9 cellular contexts compared by ENCODE assay signal in genomic region chr2:165778653-165779451, GRCh38. TPM values are rescaled to one million over a fixed set of nuclear protein-coding genes. Genes with fewer than 3 reads are reported as not detected.
DNase-seq lines count a peak whose midpoint lies in the region; ATAC-seq, FAIRE-seq and TF ChIP-seq lines count a peak whose summit lies in the region.
"Had no signal": no experiment of that assay in that cellular context is flagged by ENCODE, and none has a peak within 500 bp of the region (broad histone marks: within the 10 kb centered on the region; RNA-seq: fewer than 3 reads in every experiment).

No MANE protein-coding gene starts in this region.

- TF ChIP-seq EP300 in A549 (IDR thresholded peaks at IDR 0.05): no peak
- TF ChIP-seq EP300 in ovary (IDR thresholded peaks at IDR 0.05): no peak

- H3K27me3 ChIP-seq in GM06990 (replicated peaks; ENCODE audit: control insufficient read depth, insufficient read depth, low read length) (no peaks in the 10 kb centered on the region), fibroblast of lung (ENCODE audit: control insufficient read depth, insufficient read depth, low read length) (no peaks in the 10 kb centered on the region), ovary (no peaks in the 10 kb centered on the region)

- H3K36me3 ChIP-seq in GM06990 (ENCODE audit: control insufficient read depth, insufficient read depth, low read length): no peaks in the 10 kb centered on the region
- no peaks in the 10 kb centered on the region for H3K36me3 ChIP-seq in fibroblast of lung (ENCODE audit: control insufficient read depth, insufficient read depth, low read length)
- no peaks in the 10 kb centered on the region for H3K36me3 ChIP-seq in ovary

- POLR2A ChIA-PET in A549 (lab: Yijun Ruan, JAX): no interaction called here

- DNase-seq in A549 (ENCODE audit: low read depth in 1 of 2, low spot score in 1 of 2): peak in 1 of 2 experiments; percentile 31
- no peak for DNase-seq in GM06990 (ENCODE audit: extremely low read depth, insufficient read length)
- DNase-seq in NCI-H446 treated with DMSO at 0.1 percent for 48 hours (lab: John Stamatoyannopoulos, UW): peak; percentile 29
- no peak for DNase-seq in fibroblast of lung (ENCODE audit: low read depth in 2 of 2)
- DNase-seq in ovary: no peak
- DNase-seq in posterior cingulate gyrus: no peak
- no peak for DNase-seq in stimulated activated CD4-positive, alpha-beta T cell treated with anti-CD3 and anti-CD28 coated beads, Interleukin-2, amount 100 ng/mL, for 48 hours
- DNase-seq: central memory CD4-positive, alpha-beta T cell had no signal

- TF ChIP-seq POLR2A in A549 (IDR thresholded peaks at IDR 0.05; ENCODE audit: low read length) (no peak), ovary (IDR thresholded peaks at IDR 0.05) (no peak)

- H3K4me2 ChIP-seq in A549: no peak overlapping the region
- no peak overlapping the region for H3K4me2 ChIP-seq in fibroblast of lung (ENCODE audit: extremely low read depth, insufficient read depth, low read length)

- CTCF ChIA-PET in A549 (lab: Yijun Ruan, JAX): interaction anchor here (0.7 to 1.5 kb wide), 4 partner anchors 8 to 25 kb away, joined by 3 to 5 read pairs (median 4); no protein-coding TSS in a partner anchor

- H3K9me3 ChIP-seq in A549 (no peaks in the 10 kb centered on the region), fibroblast of lung (ENCODE audit: control insufficient read depth, insufficient read depth, low read depth, low read length) (no peaks in the 10 kb centered on the region), ovary (peaks cover 0 to 3% of the 10 kb centered on the region in 2 donors)

- FAIRE-seq in A549 (lab: Jason Lieb, UNC): no peak

- H4K20me1 ChIP-seq in fibroblast of lung (ENCODE audit: control insufficient read depth, extremely low read depth, insufficient read depth, low read length): no peaks in the 10 kb centered on the region

- no peaks in the 10 kb centered on the region for H3K79me2 ChIP-seq in fibroblast of lung (ENCODE audit: control insufficient read depth, insufficient read depth, low read length)

- peak in 1 of 2 experiments; percentile 75; a peak in 4 of 6 replicates for ATAC-seq in A549
- no peak for ATAC-seq in GM19467 (IDR thresholded peaks at IDR 0.05; ENCODE audit: unreplicated experiment)

- 5% methylated on average over 4 of the region's 4 CpGs for WGBS in A549 (ENCODE audit: missing lambda C conversion rate)
- WGBS in ovary, 3 donors: 95 to 98% (median 96%) methylated on average over 4 of the region's 4 CpGs

- TF ChIP-seq CTCF in A549 (IDR thresholded peaks at IDR 0.05): peak; percentile 32
- TF ChIP-seq CTCF in GM06990 (IDR thresholded peaks at IDR 0.05; ENCODE audit: insufficient read depth, low read length, poor library complexity, severe bottlenecking): peak; percentile 48
- TF ChIP-seq CTCF in fibroblast of lung (conservative IDR thresholded peaks at IDR 0.05 in 1 of 2, IDR thresholded peaks at IDR 0.05 in 1 of 2; ENCODE audit: low read depth in 1 of 2, low read length in 2 of 2): peak; percentile 13 to 31
- TF ChIP-seq CTCF in ovary (IDR thresholded peaks at IDR 0.05): no peak

- H3K27ac ChIP-seq in A549: no peak overlapping the region
- no peak overlapping the region for H3K27ac ChIP-seq in fibroblast of lung (ENCODE audit: insufficient read depth, low read length)
- H3K27ac ChIP-seq in ovary: no peak overlapping the region

- no peak overlapping the region for H3K4me3 ChIP-seq in A549
- no peak overlapping the region for H3K4me3 ChIP-seq in GM06990 (replicated peaks; ENCODE audit: low read depth, low read length)
- no peak overlapping the region for H3K4me3 ChIP-seq in fibroblast of lung (replicated peaks in 1 of 4; ENCODE audit: control extremely low read depth in 1 of 4, insufficient read depth in 1 of 4, low read depth in 3 of 4, low read length in 4 of 4)
- no peak overlapping the region for H3K4me3 ChIP-seq in ovary

- no peaks in the 10 kb centered on the region for H3K4me1 ChIP-seq in A549
- H3K4me1 ChIP-seq in fibroblast of lung (ENCODE audit: control insufficient read depth, extremely low read depth, insufficient read depth, low read length): no peaks in the 10 kb centered on the region
- H3K4me1 ChIP-seq in ovary (ENCODE audit: insufficient read depth): no peaks in the 10 kb centered on the region

- H3K9ac ChIP-seq in fibroblast of lung (ENCODE audit: insufficient read depth, low read length): no peak overlapping the region

- intact Hi-C loops in ovary (cut with DNase I) (no loop called here), posterior cingulate gyrus (cut with DNase I) (no loop called here)

- H2AFZ ChIP-seq in fibroblast of lung (ENCODE audit: low read length): no peak overlapping the region

- TF ChIP-seq RAD21 in A549 (conservative IDR thresholded peaks at IDR 0.05 in 1 of 2, IDR thresholded peaks at IDR 0.05 in 1 of 2): peak; percentile 37 to 55; a peak in 3 of 5 replicates

TF ChIP-seq in A549, 52 proteins besides CTCF, POLR2A, EP300 and RAD21:
- TF ChIP-seq MAX (IDR thresholded peaks at IDR 0.05) (no peak), SMC3 (IDR thresholded peaks at IDR 0.05) (0 out of 3 replicates have a peak, but pooled peaks have one; percentile 8)

RNA-seq across cellular contexts. Expression of gene GALNT3, which starts 15.2 kb away (rescaled TPM):
- polyA plus RNA-seq in A549 (2011; rRNA removed) (0.07 and 0.10 TPM in 2 replicates), A549 (2017; fragmentation: RNase III; extraction: RNeasy Plus Mini Kit Qiagen cat#74134 plus additional on column Dnase treatment) (0.04 to 0.05 TPM in 2 of 3 replicates, not detected in the other), fibroblast of lung (0.32 and 0.95 TPM in 2 replicates), ovary (1 to 10 TPM; 2.7 to 5.2 TPM)
- not detected in 2 replicates for polyA plus RNA-seq in A549 (2012; cell fraction: cytosol; rRNA removed)
- polyA plus RNA-seq in A549 (2012; cell fraction: nucleus; rRNA removed): 0.04 TPM in 2 replicates
- not detected in 2 replicates for polyA minus RNA-seq in A549 (2011; rRNA and poly(A)+ RNA removed)
- total RNA-seq in fibroblast of lung (0.26 and 0.66 TPM in 2 replicates), ovary (10 to 100 TPM in 1 of 7 donors, 1 to 10 TPM in 6; 2.7 to 32.7 (median 6.4) TPM)
- 0.52 and 0.61 TPM in 2 replicates for polyA plus RNA-seq in fibroblast of lung (2012)
- polyA minus RNA-seq in fibroblast of lung (ENCODE audit: low replicate concordance): not detected in 2 replicates

Comparison
In these comparisons a context has a peak if more than half of its experiments do, and no peak if none do; other contexts are left out.
1. CTCF ChIP-seq: peak in A549 (single experiment), GM06990 (single experiment) and fibroblast of lung (2 of 2); none in ovary (0 of 3).